11 cellular contexts compared by ENCODE assay signal in genomic region chr16:8862309-8863130, GRCh38. TPM values are rescaled to one million over a fixed set of nuclear protein-coding genes. Genes with fewer than 3 reads are reported as not detected.
DNase-seq lines count a peak whose midpoint lies in the region; ATAC-seq and TF ChIP-seq lines count a peak whose summit lies in the region.
"Had no signal": no experiment of that assay in that cellular context is flagged by ENCODE, and none has a peak within 500 bp of the region (broad histone marks: within the 10 kb centered on the region; RNA-seq: fewer than 3 reads in every experiment).

No MANE protein-coding gene starts in this region.

- H3K27ac ChIP-seq in adrenal gland: peak overlapping the region in 4 of 5 donors; percentile 24 to 91 (median 86)
- H3K27ac ChIP-seq in liver (ENCODE audit: low read depth in 1 of 2, low read length in 2 of 2): peak overlapping the region; percentile 86 to 93
- peak overlapping the region; percentile 40 to 94 (median 88) for H3K27ac ChIP-seq in tibial nerve
- H3K27ac ChIP-seq in smooth muscle cell (ENCODE audit: low read depth): no peak overlapping the region

- no peaks in the 10 kb centered on the region for H3K9me3 ChIP-seq in adrenal gland (replicated peaks in 1 of 3)
- H3K9me3 ChIP-seq in liver (ENCODE audit: control insufficient read depth in 4 of 4, low read length in 3 of 4): no peaks in the 10 kb centered on the region
- H3K9me3 ChIP-seq in tibial nerve: no peaks in the 10 kb centered on the region
- H3K9me3 ChIP-seq in smooth muscle cell (replicated peaks; ENCODE audit: low read depth): no peaks in the 10 kb centered on the region
- H3K9me3 ChIP-seq: uterus had no signal

- no peaks in the 10 kb centered on the region for H3K27me3 Mint-ChIP-seq in activated naive CD4-positive, alpha-beta T cell treated with anti-CD3 and anti-CD28 coated beads, Interleukin-2, amount 50 U/mL, for 24 hours
- H3K27me3 Mint-ChIP-seq in activated naive CD4-positive, alpha-beta T cell treated with anti-CD3 and anti-CD28 coated beads for 36 hours (ENCODE audit: low read depth): no peaks in the 10 kb centered on the region

- peaks cover 70% of the 10 kb centered on the region for H3K79me2 ChIP-seq in smooth muscle cell (ENCODE audit: low read depth)

- H3K4me1 ChIP-seq in adrenal gland (replicated peaks in 1 of 2): peaks cover 80 to 83% of the 10 kb centered on the region in 2 donors
- H3K4me1 ChIP-seq in liver (ENCODE audit: control insufficient read depth in 4 of 4, insufficient read depth in 4 of 4, low read length in 3 of 4): peaks cover 29 to 77% (median 61%) of the 10 kb centered on the region in 4 donors
- H3K4me1 ChIP-seq in tibial nerve: peaks cover 0 to 90% (median 76%) of the 10 kb centered on the region in 4 donors
- H3K4me1 ChIP-seq in smooth muscle cell (ENCODE audit: low read depth): peaks cover 16% of the 10 kb centered on the region

- no peak for TF ChIP-seq CTCF in adrenal gland (IDR thresholded peaks at IDR 0.05)
- TF ChIP-seq CTCF in liver (IDR thresholded peaks at IDR 0.05; ENCODE audit: low read depth, low read length, missing input control): no peak
- no peak for TF ChIP-seq CTCF in tibial nerve (IDR thresholded peaks at IDR 0.05)
- no peak for TF ChIP-seq CTCF in smooth muscle cell (IDR thresholded peaks at IDR 0.05; ENCODE audit: borderline replicate concordance, insufficient read depth, poor library complexity, severe bottlenecking)

- H3K4me1 Mint-ChIP-seq in activated naive CD4-positive, alpha-beta T cell treated with anti-CD3 and anti-CD28 coated beads, Interleukin-2, amount 50 U/mL, for 24 hours: peaks cover 31% of the 10 kb centered on the region
- H3K4me1 Mint-ChIP-seq in activated naive CD4-positive, alpha-beta T cell treated with anti-CD3 and anti-CD28 coated beads for 36 hours (ENCODE audit: low read depth): peaks cover 26% of the 10 kb centered on the region

- H3F3A ChIP-seq in smooth muscle cell (ENCODE audit: low read depth): peaks cover 7% of the 10 kb centered on the region

- no peaks in the 10 kb centered on the region for H3K27me3 ChIP-seq in adrenal gland
- no peaks in the 10 kb centered on the region for H3K27me3 ChIP-seq in liver (ENCODE audit: control insufficient read depth in 4 of 4, insufficient read depth in 4 of 4, low read length in 3 of 4)
- no peaks in the 10 kb centered on the region for H3K27me3 ChIP-seq in tibial nerve
- H3K27me3 ChIP-seq in smooth muscle cell (ENCODE audit: low read depth): no peaks in the 10 kb centered on the region
- H3K27me3 ChIP-seq: uterus had no signal

- CTCF ChIA-PET in activated naive CD4-positive, alpha-beta T cell treated with anti-CD3 and anti-CD28 coated beads for 36 hours (lab: Charles Lee): interaction anchor here (1.2 to 2.8 kb wide), 2 partner anchors 11 to 19 kb away, joined by 4 to 17 read pairs; partner anchors contain the start of gene LITAFD

- no peaks in the 10 kb centered on the region for H3K9me3 Mint-ChIP-seq in activated naive CD4-positive, alpha-beta T cell treated with anti-CD3 and anti-CD28 coated beads, Interleukin-2, amount 50 U/mL, for 24 hours
- no peaks in the 10 kb centered on the region for H3K9me3 Mint-ChIP-seq in activated naive CD4-positive, alpha-beta T cell treated with anti-CD3 and anti-CD28 coated beads for 36 hours

- H3K36me3 ChIP-seq in adrenal gland (replicated peaks in 1 of 2): peaks cover 0 to 17% of the 10 kb centered on the region in 2 donors
- H3K36me3 ChIP-seq in liver (ENCODE audit: control insufficient read depth in 4 of 4, insufficient read depth in 3 of 4, low read depth in 1 of 4, low read length in 3 of 4): peaks cover 3 to 11% (median 3%) of the 10 kb centered on the region in 4 donors
- H3K36me3 ChIP-seq in tibial nerve: peaks cover 0 to 18% (median 0%) of the 10 kb centered on the region in 3 donors
- H3K36me3 ChIP-seq in smooth muscle cell (ENCODE audit: low read depth): no peaks in the 10 kb centered on the region
- H3K36me3 ChIP-seq: uterus had no signal

- intact Hi-C loops in activated naive CD4-positive, alpha-beta T cell treated with anti-CD3 and anti-CD28 coated beads for 36 hours (cut with micrococcal nuclease): no loop called here
- intact Hi-C loops in adrenal gland (cut with DNase I): no loop called here

- H3K9ac ChIP-seq in liver (ENCODE audit: low read depth in 1 of 2, low read length in 2 of 2) (no peak overlapping the region), smooth muscle cell (ENCODE audit: low read depth) (no peak overlapping the region)

- H3K4me3 Mint-ChIP-seq in activated naive CD4-positive, alpha-beta T cell treated with anti-CD3 and anti-CD28 coated beads, Interleukin-2, amount 50 U/mL, for 24 hours: no peak overlapping the region
- H3K4me3 Mint-ChIP-seq in activated naive CD4-positive, alpha-beta T cell treated with anti-CD3 and anti-CD28 coated beads for 36 hours: no peak overlapping the region

- H4K20me1 ChIP-seq in smooth muscle cell (ENCODE audit: low read depth): peaks cover 99% of the 10 kb centered on the region

- H3K4me3 ChIP-seq in adrenal gland: no peak overlapping the region
- H3K4me3 ChIP-seq in liver (ENCODE audit: low read depth in 1 of 3, low read length in 3 of 3): peak overlapping the region in 1 of 3 donors; percentile 47
- no peak overlapping the region for H3K4me3 ChIP-seq in tibial nerve
- no peak overlapping the region for H3K4me3 ChIP-seq in smooth muscle cell
- H3K4me3 ChIP-seq: skin epidermis, uterus had no signal

- H3K36me3 Mint-ChIP-seq in activated naive CD4-positive, alpha-beta T cell treated with anti-CD3 and anti-CD28 coated beads, Interleukin-2, amount 50 U/mL, for 24 hours: peaks cover 4% of the 10 kb centered on the region
- peaks cover 16% of the 10 kb centered on the region for H3K36me3 Mint-ChIP-seq in activated naive CD4-positive, alpha-beta T cell treated with anti-CD3 and anti-CD28 coated beads for 36 hours (ENCODE audit: low read depth)

- no peak for TF ChIP-seq EP300 in tibial nerve (IDR thresholded peaks at IDR 0.05)

- H3K4me2 ChIP-seq in smooth muscle cell: no peak overlapping the region

- peak overlapping the region; percentile 71 for H3K27ac Mint-ChIP-seq in activated naive CD4-positive, alpha-beta T cell treated with anti-CD3 and anti-CD28 coated beads, Interleukin-2, amount 50 U/mL, for 24 hours
- no peak overlapping the region for H3K27ac Mint-ChIP-seq in activated naive CD4-positive, alpha-beta T cell treated with anti-CD3 and anti-CD28 coated beads for 36 hours

- DNase-seq in activated naive CD4-positive, alpha-beta T cell treated with anti-CD3 and anti-CD28 coated beads for 36 hours: no peak
- DNase-seq in adrenal gland: peak in 2 of 7 donors; percentile 17 to 55
- no peak for DNase-seq in tibial nerve (ENCODE audit: low spot score in 2 of 2)
- no peak for DNase-seq in smooth muscle cell (lab: John Stamatoyannopoulos, UW; ENCODE audit: unreplicated experiment)
- no peak for DNase-seq in NCI-H2107 (lab: John Stamatoyannopoulos, UW)
- DNase-seq: EL had no signal

- no peak overlapping the region for H2AFZ ChIP-seq in smooth muscle cell (ENCODE audit: low read depth)

- ATAC-seq in HG02885 (IDR thresholded peaks at IDR 0.05; ENCODE audit: poor library complexity, unreplicated experiment): no peak

- 75 to 86% (median 79%) methylated on average over 14 of the region's 14 CpGs for WGBS in adrenal gland, 4 donors
- WGBS in liver: 69% methylated on average over 14 of the region's 14 CpGs
- 66 to 71% methylated on average over 14 of the region's 14 CpGs for WGBS in tibial nerve, 2 donors
- WGBS in smooth muscle cell (ENCODE audit: low lambda C conversion rate): 86% methylated on average over 11 of the region's 14 CpGs

- TF ChIP-seq RAD21 in liver (IDR thresholded peaks at IDR 0.05): no peak

- TF ChIP-seq POLR2A in adrenal gland (IDR thresholded peaks at IDR 0.05) (no peak), tibial nerve (IDR thresholded peaks at IDR 0.05) (no peak)

TF ChIP-seq in liver, 16 proteins besides CTCF, POLR2A, EP300 and RAD21 (continues in another document):
- TF ChIP-seq NR2F2 (IDR thresholded peaks at IDR 0.05) (no peak), YY1 (IDR thresholded peaks at IDR 0.05) (no peak), HNF4G (IDR thresholded peaks at IDR 0.05) (no peak), ATF3 (IDR thresholded peaks at IDR 0.05) (no peak), JUND (IDR thresholded peaks at IDR 0.05) (no peak), TAF1 (conservative IDR thresholded peaks at IDR 0.05) (no peak)
- TF ChIP-seq, protein P1, sequence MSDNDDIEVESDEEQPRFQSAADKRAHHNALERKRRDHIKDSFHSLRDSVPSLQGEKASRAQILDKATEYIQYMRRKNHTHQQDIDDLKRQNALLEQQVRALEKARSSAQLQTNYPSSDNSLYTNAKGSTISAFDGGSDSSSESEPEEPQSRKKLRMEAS (IDR thresholded peaks at IDR 0.05): no peak

RNA-seq across cellular contexts. Expression of gene CARHSP1, which starts 6.3 kb away (rescaled TPM):
- total RNA-seq in activated naive CD4-positive, alpha-beta T cell treated with anti-CD3 and anti-CD28 coated beads for 36 hours: 10 to 100 TPM; 46.5 to 49.6 TPM
- 100 to 1,000 TPM; 124 to 314 (median 200) TPM for total RNA-seq in adrenal gland
- 100 to 1,000 TPM in 2 of 3 donors, 10 to 100 TPM in 1; 87.6 to 194 (median 171) TPM for polyA plus RNA-seq in adrenal gland
- 100 to 1,000 TPM in 1 of 2 donors, 10 to 100 TPM in 1; 81.2 to 162 TPM for total RNA-seq in liver
- polyA plus RNA-seq in liver: 100 to 1,000 TPM in 1 of 2 donors, 10 to 100 TPM in 1; 96.9 to 141 TPM
- 100 to 1,000 TPM in 3 of 4 donors, 10 to 100 TPM in 1; 90.6 to 169 (median 160) TPM for total RNA-seq in tibial nerve
- total RNA-seq in smooth muscle cell: 62.6 and 74.1 TPM in 2 replicates
- 94.0 and 118 TPM in 2 replicates for polyA plus RNA-seq in smooth muscle cell

RNA-seq across cellular contexts. Expression of gene LITAFD, which starts 19.6 kb away (rescaled TPM):
- not detected for total RNA-seq in activated naive CD4-positive, alpha-beta T cell treated with anti-CD3 and anti-CD28 coated beads for 36 hours
- total RNA-seq in adrenal gland (not detected), liver (not detected), tibial nerve (not detected), smooth muscle cell (not detected in 2 replicates)
- polyA plus RNA-seq in adrenal gland (not detected), liver (not detected), smooth muscle cell (0.37 TPM in 1 of 2 replicates, not detected in the other)
- total RNA-seq: uterus had no signal
